In the genomic region with DNA sequence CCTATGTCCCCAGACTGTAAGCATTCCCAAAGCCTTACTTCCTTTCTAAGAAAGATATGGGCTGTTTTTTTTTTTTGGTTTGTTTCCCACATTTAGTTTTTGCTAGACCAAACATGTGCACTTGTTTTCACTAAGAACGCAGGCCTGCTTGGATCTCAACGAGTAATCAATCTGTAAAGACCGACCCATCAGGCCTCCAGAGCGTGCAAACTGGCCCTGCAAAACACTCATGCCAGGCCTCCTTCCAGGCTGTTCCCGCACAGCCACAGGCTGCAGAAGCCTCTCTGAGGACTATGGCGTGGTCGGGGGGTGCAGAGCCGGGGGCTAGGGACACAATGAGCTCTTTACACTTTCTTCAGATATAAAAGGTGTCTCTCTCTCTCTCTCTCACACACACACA, we compare ENCODE assay signal across 20 cellular contexts.
"Had no signal": no experiment of that assay in that cellular context is flagged by ENCODE, and none has a peak within 500 bp of the region (broad histone marks: within the 10 kb centered on the region; RNA-seq: fewer than 3 reads in every experiment).

No MANE protein-coding gene starts in this region.

- DNase-seq: colonic mucosa; effector memory CD4-positive, alpha-beta T cell; erythroblast; esophagus squamous epithelium; foreskin melanocyte; left ventricle myocardium superior; lower lobe of right lung; natural killer cell; pancreas; right lobe of liver; small intestine; stimulated activated CD4-positive, alpha-beta T cell treated with anti-CD3 and anti-CD28 coated beads, Interleukin-15, amount 100 ng/mL, for 24 hours; stimulated activated CD4-positive, alpha-beta T cell treated with anti-CD3 and anti-CD28 coated beads, Interleukin-4, amount 100 ng/mL, for 24 hours; stimulated activated naive CD4-positive, alpha-beta T cell treated with Interleukin-2 at 50 U/mL for 16 hours; stomach; tibial artery had no signal

- H3K27me3 ChIP-seq: colonic mucosa, right lobe of liver, tibial artery had no signal

- H3K4me1 Mint-ChIP-seq: natural killer cell; stimulated activated effector memory CD8-positive, alpha-beta T cell treated with anti-CD3 and anti-CD28 coated beads, Interleukin-12 subunit alpha, Interleukin-12 subunit beta, amount 100 ng/mL, for 72 hours had no signal

- H3K4me3 Mint-ChIP-seq: dendritic cell treated with granulocyte-macrophage colony-stimulating factor and Interleukin-4, amounts not matched to agents 40 ng/mL and 50 ng/mL, for 4 days; natural killer cell; stimulated activated effector memory CD8-positive, alpha-beta T cell treated with anti-CD3 and anti-CD28 coated beads, Interleukin-12 subunit alpha, Interleukin-12 subunit beta, amount 100 ng/mL, for 72 hours had no signal

- H3K27ac ChIP-seq: colonic mucosa, esophagus squamous epithelium, lower lobe of right lung, neutrophil, pancreas, right lobe of liver, stomach, tibial artery had no signal

- H3K4me3 ChIP-seq: colonic mucosa, esophagus squamous epithelium, lower lobe of right lung, pancreas, right lobe of liver, stomach, tibial artery had no signal

- H3K9me3 ChIP-seq: colonic mucosa, esophagus squamous epithelium, lower lobe of right lung, neutrophil, pancreas, right lobe of liver, stomach, tibial artery had no signal

- H3K27ac Mint-ChIP-seq: dendritic cell treated with granulocyte-macrophage colony-stimulating factor and Interleukin-4, amounts not matched to agents 40 ng/mL and 50 ng/mL, for 4 days; natural killer cell; stimulated activated effector memory CD8-positive, alpha-beta T cell treated with anti-CD3 and anti-CD28 coated beads, Interleukin-12 subunit alpha, Interleukin-12 subunit beta, amount 100 ng/mL, for 72 hours had no signal

- H3K27me3 Mint-ChIP-seq: dendritic cell treated with granulocyte-macrophage colony-stimulating factor and Interleukin-4, amounts not matched to agents 40 ng/mL and 50 ng/mL, for 4 days had no signal

- H3K9me3 Mint-ChIP-seq: dendritic cell treated with granulocyte-macrophage colony-stimulating factor and Interleukin-4, amounts not matched to agents 40 ng/mL and 50 ng/mL, for 4 days; natural killer cell; stimulated activated effector memory CD8-positive, alpha-beta T cell treated with anti-CD3 and anti-CD28 coated beads, Interleukin-12 subunit alpha, Interleukin-12 subunit beta, amount 100 ng/mL, for 72 hours; type B pancreatic cell had no signal

- H3K36me3 Mint-ChIP-seq: natural killer cell; stimulated activated effector memory CD8-positive, alpha-beta T cell treated with anti-CD3 and anti-CD28 coated beads, Interleukin-12 subunit alpha, Interleukin-12 subunit beta, amount 100 ng/mL, for 72 hours had no signal

- H3K36me3 ChIP-seq: colonic mucosa, esophagus squamous epithelium, lower lobe of right lung, neutrophil, pancreas, right lobe of liver, stomach, tibial artery had no signal

- H3K4me1 ChIP-seq: colonic mucosa had no signal

- ATAC-seq: left ventricle myocardium superior; lower lobe of right lung; natural killer cell; pancreas; right lobe of liver; stimulated activated effector memory CD8-positive, alpha-beta T cell treated with anti-CD3 and anti-CD28 coated beads, Interleukin-12 subunit alpha, Interleukin-12 subunit beta, amount 100 ng/mL, for 72 hours had no signal
